1 cellular context compared by ENCODE assay signal in genomic region chr2:202638710-202639109, GRCh38.
TF ChIP-seq lines count a peak whose summit lies in the region.

No MANE protein-coding gene starts in this region.

TF ChIP-seq in HEK293, 187 proteins besides CTCF, POLR2A, EP300 and RAD21 (continued from another document):
- no peak for TF ChIP-seq ELK4 (IDR thresholded peaks at IDR 0.05; ENCODE audit: borderline replicate concordance, low read depth, low read length)
- no peak for TF ChIP-seq BCL11A (tag by site-specific recombination; IDR thresholded peaks at IDR 0.05; ENCODE audit: low read depth)
- TF ChIP-seq SP3 (tag by site-specific recombination; IDR thresholded peaks at IDR 0.05): no peak
- TF ChIP-seq ZNF660 (tag by site-specific recombination; IDR thresholded peaks at IDR 0.05): peak; percentile 98
- TF ChIP-seq PRDM1 (tag by site-specific recombination; IDR thresholded peaks at IDR 0.05): peak; percentile 20; the same call in 1 of the 2 replicates
- TF ChIP-seq ZBTB8A (tag by site-specific recombination; IDR thresholded peaks at IDR 0.05): no peak
- no peak for TF ChIP-seq RBAK (tag by site-specific recombination; IDR thresholded peaks at IDR 0.05)
- TF ChIP-seq ZNF677 (tag by site-specific recombination; IDR thresholded peaks at IDR 0.05): no peak
